ENCODE assay signal across 26 cellular contexts in genomic region chr1:180165509-180166435, GRCh38. TPM values are rescaled to one million over a fixed set of nuclear protein-coding genes. Genes with fewer than 3 reads are reported as not detected.
DNase-seq lines count a peak whose midpoint lies in the region; ATAC-seq, FAIRE-seq and TF ChIP-seq lines count a peak whose summit lies in the region.
"Had no signal": no experiment of that assay in that cellular context is flagged by ENCODE, and none has a peak within 500 bp of the region (broad histone marks: within the 10 kb centered on the region; RNA-seq: fewer than 3 reads in every experiment).

No MANE protein-coding gene starts in this region.

- TF ChIP-seq CTCF in BE2C (IDR thresholded peaks at IDR 0.05; ENCODE audit: low read depth, low read length): no peak
- no peak for TF ChIP-seq CTCF in pancreas (IDR thresholded peaks at IDR 0.05)
- TF ChIP-seq CTCF in neural progenitor cell (IDR thresholded peaks at IDR 0.05): no peak

- H3K27ac ChIP-seq in pancreas (peak overlapping the region in 3 of 4 donors; percentile 24 to 86 (median 59)), neural progenitor cell (no peak overlapping the region)

- H3K9ac ChIP-seq in neural progenitor cell: no peak overlapping the region

- no peak overlapping the region for H2AFZ ChIP-seq in neural progenitor cell (replicated peaks)

- no peaks in the 10 kb centered on the region for H3K9me3 Mint-ChIP-seq in effector memory CD8-positive, alpha-beta T cell
- H3K9me3 Mint-ChIP-seq in neural progenitor cell: no peaks in the 10 kb centered on the region
- H3K9me3 Mint-ChIP-seq: activated naive CD8-positive, alpha-beta T cell treated with anti-CD3 and anti-CD28 coated beads for 36 hours; CD4-positive, CD25-positive, alpha-beta regulatory T cell; natural killer cell; stimulated activated naive B cell treated with anti-CD40 and anti-IgM and Interleukin-4, amounts not matched to agents 10 μg/mL and 1 μg/mL and 100 μg/mL, for 72 hours had no signal

- peaks cover 7% of the 10 kb centered on the region for H3K36me3 Mint-ChIP-seq in effector memory CD8-positive, alpha-beta T cell (ENCODE audit: insufficient read depth)
- no peaks in the 10 kb centered on the region for H3K36me3 Mint-ChIP-seq in neural progenitor cell
- H3K36me3 Mint-ChIP-seq: natural killer cell had no signal

- no peak overlapping the region for H3K4me3 Mint-ChIP-seq in effector memory CD8-positive, alpha-beta T cell
- no peak overlapping the region for H3K4me3 Mint-ChIP-seq in neural progenitor cell
- H3K4me3 Mint-ChIP-seq: activated CD4-positive, alpha-beta T cell treated with anti-CD3 and anti-CD28 coated beads for 36 hours; activated naive CD8-positive, alpha-beta T cell treated with anti-CD3 and anti-CD28 coated beads for 36 hours; CD4-positive, CD25-positive, alpha-beta regulatory T cell; natural killer cell; stimulated activated naive B cell treated with anti-CD40 and anti-IgM and Interleukin-4, amounts not matched to agents 10 μg/mL and 1 μg/mL and 100 μg/mL, for 72 hours had no signal

- peak; percentile 30 for DNase-seq in BE2C
- peak; percentile 57 for DNase-seq in NCI-H2196 (lab: John Stamatoyannopoulos, UW; ENCODE audit: unreplicated experiment)
- no peak for DNase-seq in effector memory CD8-positive, alpha-beta T cell
- DNase-seq in pancreas: peak in 1 of 6 donors; percentile 52
- DNase-seq in germinal center (ENCODE audit: low spot score): no peak
- no peak for DNase-seq in islet precursor cell
- no peak for DNase-seq in neural progenitor cell (ENCODE audit: low spot score)
- DNase-seq in NCI-H524 (lab: John Stamatoyannopoulos, UW): no peak
- DNase-seq: activated CD4-positive, alpha-beta T cell treated with anti-CD3 and anti-CD28 coated beads for 36 hours; activated naive CD8-positive, alpha-beta T cell treated with anti-CD3 and anti-CD28 coated beads for 36 hours; activated T-cell treated with anti-CD3 and anti-CD28 coated beads, Interleukin-2, amount 50 U/mL, for 48 hours; CD4-positive, CD25-positive, alpha-beta regulatory T cell; effector memory CD4-positive, alpha-beta T cell; esophagus squamous epithelium; GDM1; H7; mesendoderm; natural killer cell; NCI-H1417 treated with DMSO at 0.1 percent for 48 hours; NCI-H526 treated with DMSO at 0.1 percent for 48 hours; small intestine; stimulated activated CD4-positive, alpha-beta T cell treated with anti-CD3 and anti-CD28 coated beads, Interleukin-2, amount 100 ng/mL, for 24 hours; stimulated activated naive B cell treated with anti-CD40 and anti-IgM and Interleukin-4, amounts not matched to agents 10 μg/mL and 1 μg/mL and 100 μg/mL, for 72 hours had no signal

- H3K4me1 ChIP-seq in BE2C (peaks cover 22% of the 10 kb centered on the region), pancreas (peaks cover 33 to 51% (median 49%) of the 10 kb centered on the region in 3 donors), neural progenitor cell (peaks cover 13% of the 10 kb centered on the region)

- H3K4me2 ChIP-seq in neural progenitor cell: no peak overlapping the region

- H3K27ac Mint-ChIP-seq in effector memory CD8-positive, alpha-beta T cell: peak overlapping the region; percentile 32 to 49
- H3K27ac Mint-ChIP-seq in neural progenitor cell: no peak overlapping the region
- H3K27ac Mint-ChIP-seq: activated CD4-positive, alpha-beta T cell treated with anti-CD3 and anti-CD28 coated beads for 36 hours; activated naive CD8-positive, alpha-beta T cell treated with anti-CD3 and anti-CD28 coated beads for 36 hours; natural killer cell; progenitor cell of endocrine pancreas; stimulated activated naive B cell treated with anti-CD40 and anti-IgM and Interleukin-4, amounts not matched to agents 10 μg/mL and 1 μg/mL and 100 μg/mL, for 72 hours had no signal

- ATAC-seq in effector memory CD8-positive, alpha-beta T cell (replicated peaks): no peak
- no peak for ATAC-seq in pancreas
- ATAC-seq: activated CD4-positive, alpha-beta T cell treated with anti-CD3 and anti-CD28 coated beads for 36 hours; gastroesophageal sphincter; natural killer cell; stimulated activated naive B cell treated with anti-CD40 and anti-IgM and Interleukin-4, amounts not matched to agents 10 μg/mL and 1 μg/mL and 100 μg/mL, for 72 hours had no signal

- H3K4me1 Mint-ChIP-seq in effector memory CD8-positive, alpha-beta T cell (ENCODE audit: low read depth in 2 of 2): peaks cover 5 to 9% of the 10 kb centered on the region in 2 donors
- H3K4me1 Mint-ChIP-seq in neural progenitor cell: peaks cover 4% of the 10 kb centered on the region

- H3K36me3 ChIP-seq in BE2C (no peaks in the 10 kb centered on the region), pancreas (no peaks in the 10 kb centered on the region), neural progenitor cell (no peaks in the 10 kb centered on the region)
- H3K36me3 ChIP-seq: thoracic aorta had no signal

- intact Hi-C loops in pancreas (cut with DNase I): no loop called here

- H3K9me3 ChIP-seq in BE2C (no peaks in the 10 kb centered on the region), pancreas (no peaks in the 10 kb centered on the region), neural progenitor cell (ENCODE audit: low read depth) (no peaks in the 10 kb centered on the region)
- H3K9me3 ChIP-seq: esophagus squamous epithelium, gastroesophageal sphincter, thoracic aorta had no signal

- 74 to 76% methylated on average over 12 of the region's 12 CpGs for WGBS in pancreas, 2 donors

- no peaks in the 10 kb centered on the region for H3K27me3 ChIP-seq in BE2C
- no peaks in the 10 kb centered on the region for H3K27me3 ChIP-seq in pancreas
- H3K27me3 ChIP-seq in neural progenitor cell: no peaks in the 10 kb centered on the region
- H3K27me3 ChIP-seq: esophagus squamous epithelium, gastroesophageal sphincter had no signal

- H3K79me2 ChIP-seq in neural progenitor cell (ENCODE audit: low read depth): peaks cover 8% of the 10 kb centered on the region

- H3K4me3 ChIP-seq in BE2C (ENCODE audit: low read depth, low read length) (no peak overlapping the region), pancreas (no peak overlapping the region), neural progenitor cell (no peak overlapping the region)
- H3K4me3 ChIP-seq: esophagus squamous epithelium, gastroesophageal sphincter, thoracic aorta had no signal

- H4K20me1 ChIP-seq in neural progenitor cell (ENCODE audit: low read depth): peaks cover 21% of the 10 kb centered on the region

- H3F3A ChIP-seq in neural progenitor cell (ENCODE audit: low read depth): peaks cover 14% of the 10 kb centered on the region

- FAIRE-seq in pancreas (lab: Jason Lieb, UNC): no peak
- FAIRE-seq: small intestine had no signal

- H3K27me3 Mint-ChIP-seq in effector memory CD8-positive, alpha-beta T cell: no peaks in the 10 kb centered on the region
- peaks cover 15% of the 10 kb centered on the region for H3K27me3 Mint-ChIP-seq in neural progenitor cell (ENCODE audit: insufficient read depth, low read depth)
- H3K27me3 Mint-ChIP-seq: activated CD4-positive, alpha-beta T cell treated with anti-CD3 and anti-CD28 coated beads for 36 hours; activated naive CD8-positive, alpha-beta T cell treated with anti-CD3 and anti-CD28 coated beads for 36 hours; CD4-positive, CD25-positive, alpha-beta regulatory T cell; stimulated activated naive B cell treated with anti-CD40 and anti-IgM and Interleukin-4, amounts not matched to agents 10 μg/mL and 1 μg/mL and 100 μg/mL, for 72 hours had no signal

RNA-seq across cellular contexts. Expression of gene QSOX1, which starts 11.1 kb away (rescaled TPM):
- 151 TPM for polyA plus RNA-seq in BE2C (2012; ENCODE audit: insufficient read depth, insufficient read length, low read depth)
- total RNA-seq in pancreas (100 to 1,000 TPM in 4 of 6 donors, 10 to 100 TPM in 2; 67.5 to 143 (median 123) TPM), neural progenitor cell (ENCODE audit: low replicate concordance) (13.6 and 58.3 TPM in 2 replicates)
- 100 to 1,000 TPM in 1 of 2 donors, 10 to 100 TPM in 1; 85.1 to 117 TPM for polyA plus RNA-seq in pancreas

Comparison
In these comparisons a context has a peak if more than half of its experiments do, and no peak if none do; other contexts are left out.
1. DNase-seq: peak in BE2C (single experiment) and NCI-H2196 (single experiment); none in effector memory CD8-positive, alpha-beta T cell (0 of 3), germinal center (single experiment), islet precursor cell (single experiment), neural progenitor cell (single experiment) and NCI-H524 (0 of 2).